In genomic region chr11:64763804-64764611, GRCh38 we compare ENCODE assay signal across 8 cellular contexts. TPM values are rescaled to one million over a fixed set of nuclear protein-coding genes. Genes with fewer than 3 reads are reported as not detected.
DNase-seq lines count a peak whose midpoint lies in the region; FAIRE-seq and TF ChIP-seq lines count a peak whose summit lies in the region.

No MANE protein-coding gene starts in this region.

- no TSS peak for BruUV-seq in OCI-LY7 (replicated peaks; lab: Mats Ljungman, UMichigan)

- in situ Hi-C loops in GM23248 (cut with MboI) = no loop called here

- DNase-seq in OCI-LY7 (ENCODE audit: low spot score) = no peak
- DNase-seq in activated naive CD4-positive, alpha-beta T cell treated with anti-CD3 and anti-CD28 coated beads, Interleukin-2, amount 10 ng/mL, durations not matched to agents 7 days and 5 days = peak; percentile 83
- peak; percentile 62 for DNase-seq in left kidney (ENCODE audit: low read depth, low spot score)
- no peak for DNase-seq in RCC 7860 (ENCODE audit: low spot score)
- no peak for DNase-seq in DMS 273 (lab: John Stamatoyannopoulos, UW; ENCODE audit: unreplicated experiment)
- DNase-seq in GM23248 = no peak
- no peak for DNase-seq in frontal cortex (ENCODE audit: low spot score in 2 of 2)

- POLR2A ChIA-PET in OCI-LY7 (lab: Charles Lee) = interaction anchor here (1.0 to 3.1 kb wide), 5 partner anchors 8 to 21 kb away, joined by 3 to 15 read pairs (median 9); partner anchors contain the start of gene SF1

- H3K36me3 ChIP-seq in OCI-LY7 (ENCODE audit: insufficient read depth, low read length) (peaks cover 71% of the 10 kb centered on the region), subcutaneous abdominal adipose tissue (ENCODE audit: control insufficient read depth in 5 of 5, insufficient read depth in 5 of 5, low read length in 5 of 5) (peaks cover 5 to 67% (median 64%) of the 10 kb centered on the region in 5 donors), GM23248 (ENCODE audit: low read depth) (peaks cover 45% of the 10 kb centered on the region)

- intact Hi-C loops in OCI-LY7 (cut with micrococcal nuclease; ENCODE audit: unreplicated experiment) = loop anchor here (1.0 kb wide), 1 partner anchor 21 kb away; no protein-coding TSS in a partner anchor

- peak overlapping the region; percentile 71 for H3K4me3 Mint-ChIP-seq in activated naive CD4-positive, alpha-beta T cell treated with anti-CD3 and anti-CD28 coated beads, Interleukin-2, amount 10 ng/mL, durations not matched to agents 7 days and 5 days

- H3K9me3 ChIP-seq in OCI-LY7 (ENCODE audit: low read length) (no peaks in the 10 kb centered on the region), subcutaneous abdominal adipose tissue (ENCODE audit: control insufficient read depth in 5 of 5, low read length in 5 of 5) (no peaks in the 10 kb centered on the region), GM23248 (ENCODE audit: low read depth) (no peaks in the 10 kb centered on the region)

- H3K36me3 Mint-ChIP-seq in activated naive CD4-positive, alpha-beta T cell treated with anti-CD3 and anti-CD28 coated beads, Interleukin-2, amount 10 ng/mL, durations not matched to agents 7 days and 5 days = peaks cover 75% of the 10 kb centered on the region

- H3K27me3 ChIP-seq in subcutaneous abdominal adipose tissue (ENCODE audit: control insufficient read depth in 5 of 5, insufficient read depth in 4 of 5, low read length in 5 of 5) (no peaks in the 10 kb centered on the region), GM23248 (replicated peaks; ENCODE audit: insufficient read depth) (no peaks in the 10 kb centered on the region)

- WGBS in GM23248 (ENCODE audit: low coverage in 1 of 2, low lambda C conversion rate in 2 of 2, missing lambda C conversion rate in 2 of 2), 2 experiments = 88 to 89% methylated on average over 14 of the region's 14 CpGs

- CTCF ChIA-PET in OCI-LY7 (lab: Charles Lee; ENCODE audit: unreplicated experiment) = interaction anchor here (0.5 to 0.7 kb wide), 2 partner anchors 95 to 109 kb away, joined by 3 read pairs; no protein-coding TSS in a partner anchor
- CTCF ChIA-PET in activated naive CD4-positive, alpha-beta T cell treated with anti-CD3 and anti-CD28 coated beads, Interleukin-2, amount 10 ng/mL, durations not matched to agents 7 days and 5 days (lab: Charles Lee) = interaction anchor here (0.9 to 15.2 kb wide), 4 partner anchors 8 to 75 kb away, joined by 3 to 208 read pairs (median 4); partner anchors contain the start of gene RASGRP2

- H3K9ac ChIP-seq in subcutaneous abdominal adipose tissue (ENCODE audit: low read length in 5 of 5) (peak overlapping the region in 2 of 5 donors; percentile 13 to 28), GM23248 (no peak overlapping the region)

- H3K4me3 ChIP-seq in OCI-LY7 (ENCODE audit: low read depth, low read length, poor library complexity, severe bottlenecking) = no peak overlapping the region
- no peak overlapping the region for H3K4me3 ChIP-seq in subcutaneous abdominal adipose tissue (ENCODE audit: low read depth in 1 of 5, low read length in 5 of 5)
- no peak overlapping the region for H3K4me3 ChIP-seq in GM23248

- H4K20me1 ChIP-seq in OCI-LY7 (ENCODE audit: insufficient read depth, low read length) (peaks cover 22% of the 10 kb centered on the region), GM23248 (ENCODE audit: insufficient read depth) (no peaks in the 10 kb centered on the region)

- peaks cover 55% of the 10 kb centered on the region for H3F3A ChIP-seq in GM23248 (ENCODE audit: insufficient read depth)

- H3K4me1 Mint-ChIP-seq in activated naive CD4-positive, alpha-beta T cell treated with anti-CD3 and anti-CD28 coated beads, Interleukin-2, amount 10 ng/mL, durations not matched to agents 7 days and 5 days = peaks cover 95% of the 10 kb centered on the region

- no peak for TF ChIP-seq CTCF in OCI-LY7 (conservative IDR thresholded peaks at IDR 0.05; ENCODE audit: low read length)

- FAIRE-seq in RCC 7860 (lab: Jason Lieb, UNC) (no peak), frontal cortex (lab: Jason Lieb, UNC) (no peak)

- no peaks in the 10 kb centered on the region for H3K9me3 Mint-ChIP-seq in activated naive CD4-positive, alpha-beta T cell treated with anti-CD3 and anti-CD28 coated beads, Interleukin-2, amount 10 ng/mL, durations not matched to agents 7 days and 5 days

- H3K9me2 ChIP-seq in OCI-LY7 (ENCODE audit: insufficient read depth, low read length) (no peaks in the 10 kb centered on the region), GM23248 (ENCODE audit: insufficient read depth) (no peaks in the 10 kb centered on the region)

- H2AFZ ChIP-seq in OCI-LY7 (ENCODE audit: low read length) (no peak overlapping the region), GM23248 (no peak overlapping the region)

- no peaks in the 10 kb centered on the region for H3K27me3 Mint-ChIP-seq in activated naive CD4-positive, alpha-beta T cell treated with anti-CD3 and anti-CD28 coated beads, Interleukin-2, amount 10 ng/mL, durations not matched to agents 7 days and 5 days

- H3K4me2 ChIP-seq in OCI-LY7 (ENCODE audit: low read length) (peak overlapping the region; percentile 30; the same call in 1 of the 2 replicates), GM23248 (ENCODE audit: unreplicated experiment) (no peak overlapping the region)

- H3K27ac ChIP-seq in OCI-LY7 (ENCODE audit: low read depth, low read length, poor library complexity, severe bottlenecking) (peak overlapping the region; percentile 66), subcutaneous abdominal adipose tissue (ENCODE audit: low read depth, low read length) (peak overlapping the region; percentile 35), GM23248 (no peak overlapping the region)

- H3K4me1 ChIP-seq in OCI-LY7 (ENCODE audit: insufficient read depth, low read length, poor library complexity, severe bottlenecking) (peaks cover 53% of the 10 kb centered on the region), subcutaneous abdominal adipose tissue (ENCODE audit: control insufficient read depth in 5 of 5, insufficient read depth in 5 of 5, low read length in 5 of 5) (peaks cover 9 to 58% (median 51%) of the 10 kb centered on the region in 5 donors), GM23248 (ENCODE audit: insufficient read depth) (peaks cover 10% of the 10 kb centered on the region; the same call in 1 of the 2 replicates)

- H3K79me2 ChIP-seq in OCI-LY7 (ENCODE audit: insufficient read depth, low read depth, low read length) (peaks cover 20% of the 10 kb centered on the region; the same call in 1 of the 2 replicates), GM23248 (ENCODE audit: insufficient read depth) (peaks cover 23% of the 10 kb centered on the region)

- H3K27ac Mint-ChIP-seq in activated naive CD4-positive, alpha-beta T cell treated with anti-CD3 and anti-CD28 coated beads, Interleukin-2, amount 10 ng/mL, durations not matched to agents 7 days and 5 days = peak overlapping the region; percentile 97

RNA-seq across cellular contexts. Expression of gene PYGM, which starts 4.2 kb away (rescaled TPM):
- total RNA-seq in OCI-LY7 (2014; rRNA removed; shearing (Covaris generic)) = 2.2 and 10.1 TPM in 2 replicates
- total RNA-seq in OCI-LY7 (2022) = 2.2 and 2.4 TPM in 2 replicates
- total RNA-seq in GM23248 (2014; rRNA removed; shearing (Covaris generic)) = not detected in 2 replicates
- polyA plus RNA-seq in GM23248 (2016; fragmentation: Nextera tagmentation; extraction: Ambion mirVana) = not detected in 2 replicates
- 0.82 TPM for total RNA-seq in frontal cortex

RNA-seq across cellular contexts. Expression of gene SF1, which starts 14.3 kb away (rescaled TPM):
- total RNA-seq in OCI-LY7 (2014; rRNA removed; shearing (Covaris generic)) = 247 and 261 TPM in 2 replicates
- 535 TPM in 2 replicates for total RNA-seq in OCI-LY7 (2022)
- 81.6 and 106 TPM in 2 replicates for total RNA-seq in GM23248 (2014; rRNA removed; shearing (Covaris generic))
- polyA plus RNA-seq in GM23248 (2016; fragmentation: Nextera tagmentation; extraction: Ambion mirVana) = 59.7 and 62.2 TPM in 2 replicates
- total RNA-seq in frontal cortex = 62.4 TPM

RNA-seq across cellular contexts. Expression of gene RASGRP2, which starts 20.1 kb away (rescaled TPM):
- total RNA-seq in OCI-LY7 (2014; rRNA removed; shearing (Covaris generic)) = 127 and 145 TPM in 2 replicates
- total RNA-seq in OCI-LY7 (2022) (195 and 205 TPM in 2 replicates), frontal cortex (24.9 TPM)
- not detected in 2 replicates for total RNA-seq in GM23248 (2014; rRNA removed; shearing (Covaris generic))
- 0.61 and 0.68 TPM in 2 replicates for polyA plus RNA-seq in GM23248 (2016; fragmentation: Nextera tagmentation; extraction: Ambion mirVana)

RNA-seq across cellular contexts. Expression of gene MAP4K2, which starts 39.0 kb away (rescaled TPM):
- 109 and 115 TPM in 2 replicates for total RNA-seq in OCI-LY7 (2014; rRNA removed; shearing (Covaris generic))
- total RNA-seq in OCI-LY7 (2022) (110 and 122 TPM in 2 replicates), frontal cortex (7.3 TPM)
- total RNA-seq in GM23248 (2014; rRNA removed; shearing (Covaris generic)) = 18.2 and 19.7 TPM in 2 replicates
- polyA plus RNA-seq in GM23248 (2016; fragmentation: Nextera tagmentation; extraction: Ambion mirVana) = 4.2 and 6.2 TPM in 2 replicates

RNA-seq across cellular contexts. Expression of gene NRXN2, which starts 41.0 kb away (rescaled TPM):
- total RNA-seq in OCI-LY7 (2014; rRNA removed; shearing (Covaris generic)) = 2.2 and 2.4 TPM in 2 replicates
- total RNA-seq in OCI-LY7 (2022) (1.6 and 3.3 TPM in 2 replicates), frontal cortex (204 TPM)
- 0.51 and 5.6 TPM in 2 replicates for total RNA-seq in GM23248 (2014; rRNA removed; shearing (Covaris generic))
- 0.48 and 1.1 TPM in 2 replicates for polyA plus RNA-seq in GM23248 (2016; fragmentation: Nextera tagmentation; extraction: Ambion mirVana)

Comparison
In these comparisons a context has a peak if more than half of its experiments do, and no peak if none do; other contexts are left out.
1. DNase-seq: peak in activated naive CD4-positive, alpha-beta T cell treated with anti-CD3 and anti-CD28 coated beads, Interleukin-2, amount 10 ng/mL, durations not matched to agents 7 days and 5 days (single experiment) and left kidney (single experiment); none in OCI-LY7 (single experiment), RCC 7860 (single experiment), DMS 273 (single experiment), GM23248 (single experiment) and frontal cortex (0 of 2).
2. RNA of gene RASGRP2, which starts 20.1 kb away (total RNA-seq): 127 to 205 TPM in OCI-LY7 and 24.9 TPM in frontal cortex (single experiment); not detected in GM23248; every median in the first group is over 10 times any median in the second.